ENCODE assay signal across 1 cellular context in genomic region chr10:103367782-103368518, GRCh38.
TF ChIP-seq lines count a peak whose summit lies in the region.

Gene TAF5 (plus strand): TSS chr10:103367976. CDS start chr10:103367990, 14 bp downstream.

TF ChIP-seq in HepG2, 621 proteins besides CTCF, POLR2A, EP300 and RAD21 (continued from another document and continues in another):
- TF ChIP-seq DNMT1 (CRISPR knock-in tag; IDR thresholded peaks at IDR 0.05) = peak; percentile 95; the same call in 1 of the 2 replicates
- TF ChIP-seq ZNF597 (CRISPR knock-in tag; IDR thresholded peaks at IDR 0.05) = no peak
- TF ChIP-seq NFAT5 (CRISPR knock-in tag; IDR thresholded peaks at IDR 0.05) = peak; percentile 19; the same call in 1 of the 2 replicates
- TF ChIP-seq ZNF496 (CRISPR knock-in tag; IDR thresholded peaks at IDR 0.05; ENCODE audit: insufficient replicate concordance) = no peak
- TF ChIP-seq BRCA1 (CRISPR knock-in tag; IDR thresholded peaks at IDR 0.05) = no peak
- peak; percentile 53; the same call in 1 of the 2 replicates for TF ChIP-seq SMAD1 (CRISPR knock-in tag; IDR thresholded peaks at IDR 0.05; ENCODE audit: borderline replicate concordance, low read depth)
- peak; percentile 53; the same call in 1 of the 2 replicates for TF ChIP-seq ZNF430 (CRISPR knock-in tag; IDR thresholded peaks at IDR 0.05)
- no peak for TF ChIP-seq ZBTB14 (CRISPR knock-in tag; IDR thresholded peaks at IDR 0.05)
- TF ChIP-seq CREB1 (IDR thresholded peaks at IDR 0.05) = 0 out of 2 replicates have a peak, but pooled peaks have one; percentile 27
- peak; percentile 52 for TF ChIP-seq CREB1 (CRISPR knock-in tag; IDR thresholded peaks at IDR 0.05)
- no peak; the same call in 1 of the 2 replicates for TF ChIP-seq BCL6 (CRISPR knock-in tag; IDR thresholded peaks at IDR 0.05)
- peak; percentile 10; the same call in 1 of the 2 replicates for TF ChIP-seq ZNF280B (CRISPR knock-in tag; IDR thresholded peaks at IDR 0.05; ENCODE audit: borderline replicate concordance)
- TF ChIP-seq NCOA1 (CRISPR knock-in tag; IDR thresholded peaks at IDR 0.05) = peak; percentile 70; the same call in 1 of the 2 replicates
- no peak for TF ChIP-seq ARID3A (IDR thresholded peaks at IDR 0.05; ENCODE audit: low read depth, low read length)
- TF ChIP-seq ELF3 (CRISPR knock-in tag; IDR thresholded peaks at IDR 0.05) = peak; percentile 71; the same call in 1 of the 2 replicates
- no peak for TF ChIP-seq MTF2 (CRISPR knock-in tag; IDR thresholded peaks at IDR 0.05; ENCODE audit: borderline replicate concordance)
- TF ChIP-seq ZNF546 (CRISPR knock-in tag; conservative IDR thresholded peaks at IDR 0.05) = 0 out of 2 replicates have a peak, but pooled peaks have one; percentile 48
- no peak; the same call in 1 of the 2 replicates for TF ChIP-seq ZNF850 (CRISPR knock-in tag; conservative IDR thresholded peaks at IDR 0.05)
- TF ChIP-seq JARID2 (CRISPR knock-in tag; IDR thresholded peaks at IDR 0.05; ENCODE audit: insufficient replicate concordance) = no peak
- TF ChIP-seq KAT2B (IDR thresholded peaks at IDR 0.05; ENCODE audit: borderline replicate concordance, low read depth, low read length) = no peak
- peak; percentile 83; the same call in 1 of the 2 replicates for TF ChIP-seq KDM5A (IDR thresholded peaks at IDR 0.05; ENCODE audit: borderline replicate concordance, low read length)
- no peak for TF ChIP-seq CREB3 (CRISPR knock-in tag; IDR thresholded peaks at IDR 0.05)
- no peak for TF ChIP-seq ZNF740 (CRISPR knock-in tag; IDR thresholded peaks at IDR 0.05)
- peak; percentile 90 for TF ChIP-seq ZNF563 (CRISPR knock-in tag; IDR thresholded peaks at IDR 0.05)
- no peak; the same call in 1 of the 2 replicates for TF ChIP-seq ZSCAN22 (CRISPR knock-in tag; IDR thresholded peaks at IDR 0.05)
- TF ChIP-seq RXRA (CRISPR knock-in tag; IDR thresholded peaks at IDR 0.05) = no peak; the same call in none of the 2 replicates
- TF ChIP-seq NR2F6 (IDR thresholded peaks at IDR 0.05) = no peak
- no peak; the same call in 1 of the 2 replicates for TF ChIP-seq NR2F6 (CRISPR knock-in tag; IDR thresholded peaks at IDR 0.05)
- no peak for TF ChIP-seq BRF2 (CRISPR knock-in tag; IDR thresholded peaks at IDR 0.05)
- TF ChIP-seq FOXC1 (CRISPR knock-in tag; IDR thresholded peaks at IDR 0.05; ENCODE audit: borderline replicate concordance) = peak; percentile 92
- TF ChIP-seq ATF2 (CRISPR knock-in tag; IDR thresholded peaks at IDR 0.05) = peak; percentile 41; the same call in 1 of the 2 replicates
- TF ChIP-seq POLR2AphosphoS2 (IDR thresholded peaks at IDR 0.05; ENCODE audit: low read depth, low read length) = no peak
- TF ChIP-seq RCOR2 (CRISPR knock-in tag; IDR thresholded peaks at IDR 0.05) = no peak
- no peak for TF ChIP-seq CC2D1A (CRISPR knock-in tag; IDR thresholded peaks at IDR 0.05)
- TF ChIP-seq ZBTB42 (CRISPR knock-in tag; IDR thresholded peaks at IDR 0.05) = peak; percentile 71; the same call in 1 of the 2 replicates
- peak; percentile 80; the same call in 1 of the 2 replicates for TF ChIP-seq ZNF784 (CRISPR knock-in tag; IDR thresholded peaks at IDR 0.05; ENCODE audit: borderline replicate concordance)
- TF ChIP-seq AGO2 (optimal IDR thresholded peaks at IDR 0.05; ENCODE audit: low read depth, low read length) = peak; percentile 30
- TF ChIP-seq POLR2G (IDR thresholded peaks at IDR 0.05; ENCODE audit: low read depth, low read length) = peak; percentile 95
- no peak for TF ChIP-seq RFXAP (CRISPR knock-in tag; IDR thresholded peaks at IDR 0.05; ENCODE audit: borderline replicate concordance)
- no peak for TF ChIP-seq ZNF101 (CRISPR knock-in tag; IDR thresholded peaks at IDR 0.05; ENCODE audit: borderline replicate concordance, low read depth)
- TF ChIP-seq ASH2L (IDR thresholded peaks at IDR 0.05; ENCODE audit: insufficient read length, low read depth, low read length) = peak; percentile 93
- TF ChIP-seq ZNF331 (CRISPR knock-in tag; IDR thresholded peaks at IDR 0.05) = peak; percentile 91
- peak; percentile 80 for TF ChIP-seq KDM2A (CRISPR knock-in tag; IDR thresholded peaks at IDR 0.05; ENCODE audit: borderline replicate concordance, low read depth)
- TF ChIP-seq KAT8 (CRISPR knock-in tag; IDR thresholded peaks at IDR 0.05) = peak; percentile 96
- peak; percentile 84 for TF ChIP-seq TMF1 (CRISPR knock-in tag; IDR thresholded peaks at IDR 0.05; ENCODE audit: low read depth)
- TF ChIP-seq ZNF713 (CRISPR knock-in tag; IDR thresholded peaks at IDR 0.05) = no peak
- no peak for TF ChIP-seq MLLT10 (CRISPR knock-in tag; IDR thresholded peaks at IDR 0.05)
